ENCODE assay signal across 20 cellular contexts in the genomic region with DNA sequence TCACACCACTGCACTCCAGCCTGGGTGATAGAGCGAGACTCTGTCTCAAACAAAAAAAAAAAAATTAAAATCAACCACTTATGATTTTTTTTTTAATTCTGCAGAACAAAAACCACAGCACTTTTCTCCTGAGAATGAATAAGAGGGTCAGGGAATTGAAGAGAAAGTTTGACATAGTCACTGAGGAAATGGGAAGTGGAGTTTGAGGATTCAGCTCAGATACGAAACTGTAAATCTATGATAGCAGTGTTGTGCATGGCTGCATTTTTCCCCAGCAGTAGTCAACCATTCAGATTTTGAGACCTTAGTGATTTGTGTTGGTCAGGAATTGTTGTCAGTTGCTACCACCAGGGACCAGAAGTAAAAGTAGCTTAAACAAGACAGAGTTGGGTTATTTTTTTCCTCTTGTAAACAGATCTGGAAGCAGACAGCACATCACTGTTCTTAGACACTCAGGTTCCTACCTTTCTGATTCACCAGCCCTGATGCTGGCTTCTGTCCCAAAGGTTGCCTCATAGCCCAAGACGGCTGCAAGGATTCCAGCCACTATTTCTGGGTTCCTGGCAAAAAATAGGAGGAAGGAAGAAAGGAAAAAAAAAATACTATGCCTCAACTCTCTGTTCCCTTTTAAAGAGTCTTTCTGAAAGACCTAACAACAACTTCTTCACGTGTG. TPM values are rescaled to one million over a fixed set of nuclear protein-coding genes. Genes with fewer than 3 reads are reported as not detected.
"Had no signal": no experiment of that assay in that cellular context is flagged by ENCODE, and none has a peak within 500 bp of the region (broad histone marks: within the 10 kb centered on the region; RNA-seq: fewer than 3 reads in every experiment).

No MANE protein-coding gene starts in this region.

- H3K27me3 ChIP-seq: heart left ventricle, right lobe of liver, upper lobe of right lung had no signal

- H3K4me1 ChIP-seq: psoas muscle, right lobe of liver, upper lobe of right lung had no signal

- H3K9me3 Mint-ChIP-seq: activated CD4-positive, alpha-beta T cell treated with anti-CD3 and anti-CD28 coated beads, Interleukin-2, amount 10 ng/mL, durations not matched to agents 24 days and 14 days; activated T-cell treated with anti-CD3 and anti-CD28 coated beads, Interleukin-2, amount 50 U/mL, for 72 hours; immature natural killer cell; stimulated activated naive CD8-positive, alpha-beta T cell treated with anti-CD3 and anti-CD28 coated beads, Interleukin-15, amount 100 ng/mL, for 72 hours; T-helper 1 cell treated with Interleukin-12 subunit alpha and Interleukin-12 subunit beta and Interleukin-4 antibody, amounts not matched to agents 30 μg/mL and 1 μg/mL, for 36 hours had no signal

- H3K4me3 Mint-ChIP-seq: activated CD4-positive, alpha-beta T cell treated with anti-CD3 and anti-CD28 coated beads, Interleukin-2, amount 10 ng/mL, durations not matched to agents 24 days and 14 days; activated naive CD8-positive, alpha-beta T cell; activated T-cell treated with anti-CD3 and anti-CD28 coated beads, Interleukin-2, amount 50 U/mL, for 72 hours; brain; immature natural killer cell; stimulated activated naive CD8-positive, alpha-beta T cell treated with anti-CD3 and anti-CD28 coated beads, Interleukin-15, amount 100 ng/mL, for 72 hours; T-helper 1 cell treated with Interleukin-12 subunit alpha and Interleukin-12 subunit beta and Interleukin-4 antibody, amounts not matched to agents 30 μg/mL and 1 μg/mL, for 36 hours had no signal

- H3K27ac ChIP-seq: psoas muscle, right lobe of liver, upper lobe of right lung had no signal

- H3K27me3 Mint-ChIP-seq: activated naive CD8-positive, alpha-beta T cell had no signal

- ATAC-seq: activated T-cell treated with anti-CD3 and anti-CD28 coated beads, Interleukin-2, amount 50 U/mL, for 72 hours; heart left ventricle; psoas muscle; right lobe of liver; stimulated activated naive CD8-positive, alpha-beta T cell treated with anti-CD3 and anti-CD28 coated beads, Interleukin-15, amount 100 ng/mL, for 72 hours; upper lobe of right lung had no signal

- H3K4me2 ChIP-seq: smooth muscle cell had no signal

- DNase-seq: activated CD4-positive, alpha-beta T cell treated with anti-CD3 and anti-CD28 coated beads, Interleukin-2, amount 10 ng/mL, durations not matched to agents 24 days and 14 days; activated CD4-positive, CD25-positive, alpha-beta regulatory T cell; activated CD8-positive, alpha-beta memory T cell treated with anti-CD3 and anti-CD28 coated beads, Interleukin-2, amount 50 U/mL, for 48 hours; activated gamma-delta T cell treated with Interleukin-2 at 50 U/mL for 16 hours; activated T-cell treated with anti-CD3 and anti-CD28 coated beads, Interleukin-2, amount 50 U/mL, for 72 hours; amygdala; dermis blood vessel endothelial cell; heart left ventricle; immature natural killer cell; psoas muscle; right lobe of liver; stimulated activated naive CD8-positive, alpha-beta T cell treated with anti-CD3 and anti-CD28 coated beads, Interleukin-15, amount 100 ng/mL, for 72 hours; upper lobe of right lung had no signal

- H3K27ac Mint-ChIP-seq: activated CD4-positive, alpha-beta T cell treated with anti-CD3 and anti-CD28 coated beads, Interleukin-2, amount 10 ng/mL, durations not matched to agents 24 days and 14 days; activated naive CD8-positive, alpha-beta T cell; activated T-cell treated with anti-CD3 and anti-CD28 coated beads, Interleukin-2, amount 50 U/mL, for 72 hours; stimulated activated naive CD8-positive, alpha-beta T cell treated with anti-CD3 and anti-CD28 coated beads, Interleukin-15, amount 100 ng/mL, for 72 hours; T-helper 1 cell treated with Interleukin-12 subunit alpha and Interleukin-12 subunit beta and Interleukin-4 antibody, amounts not matched to agents 30 μg/mL and 1 μg/mL, for 36 hours had no signal

- H3K36me3 ChIP-seq: heart left ventricle, right lobe of liver, upper lobe of right lung had no signal

- FAIRE-seq: frontal cortex, TTC549 had no signal

- H3K4me3 ChIP-seq: heart left ventricle, psoas muscle, right lobe of liver, smooth muscle cell, upper lobe of right lung had no signal

- H3K9me3 ChIP-seq: psoas muscle, right lobe of liver, upper lobe of right lung had no signal

RNA-seq across cellular contexts. Expression of gene PILRA, which starts 20.1 kb away (rescaled TPM):
- total RNA-seq: epithelial cell of proximal tubule had no signal
